Comparison of ENCODE assay signal across 8 cellular contexts in genomic region chr19:27794444-27795042, GRCh38.
DNase-seq lines count a peak whose midpoint lies in the region; ATAC-seq and TF ChIP-seq lines count a peak whose summit lies in the region.

No MANE protein-coding gene starts in this region.

- peak overlapping the region; percentile 76 for H3K4me3 ChIP-seq in osteoblast (ENCODE audit: insufficient read depth, low read length)

- peak overlapping the region; percentile 93 for H3K4me3 Mint-ChIP-seq in activated T-cell treated with anti-CD3 and anti-CD28 coated beads, Interleukin-2, amount 50 U/mL, for 24 hours
- H3K4me3 Mint-ChIP-seq in activated CD8-positive, alpha-beta T cell treated with anti-CD3 and anti-CD28 coated beads for 36 hours, result peak overlapping the region; percentile 95

- TF ChIP-seq CTCF in activated CD8-positive, alpha-beta T cell treated with anti-CD3 and anti-CD28 coated beads for 36 hours (IDR thresholded peaks at IDR 0.05), result no peak
- TF ChIP-seq CTCF in foreskin keratinocyte (conservative IDR thresholded peaks at IDR 0.05), result no peak
- TF ChIP-seq CTCF in osteoblast (IDR thresholded peaks at IDR 0.05; ENCODE audit: extremely low read depth, low read depth, low read length), result no peak

- H3K36me3 Mint-ChIP-seq in activated T-cell treated with anti-CD3 and anti-CD28 coated beads, Interleukin-2, amount 50 U/mL, for 24 hours (ENCODE audit: low read depth), result peaks cover 59% of the 10 kb centered on the region
- H3K36me3 Mint-ChIP-seq in activated CD8-positive, alpha-beta T cell treated with anti-CD3 and anti-CD28 coated beads for 36 hours (ENCODE audit: low read depth), result peaks cover 34% of the 10 kb centered on the region

- H3K27ac ChIP-seq in foreskin keratinocyte, result no peak overlapping the region
- H3K27ac ChIP-seq in osteoblast (ENCODE audit: low read depth, low read length), result peak overlapping the region; percentile 45

- no peaks in the 10 kb centered on the region for H3K9me3 ChIP-seq in osteoblast (ENCODE audit: low read depth, low read length)

- no peaks in the 10 kb centered on the region for H3K36me3 ChIP-seq in osteoblast (ENCODE audit: insufficient read depth, low read length)

- ATAC-seq in HG03457 (IDR thresholded peaks at IDR 0.05; ENCODE audit: unreplicated experiment) (peak; percentile 2), foreskin keratinocyte (peak; percentile 0)
- ATAC-seq in activated CD8-positive, alpha-beta T cell treated with anti-CD3 and anti-CD28 coated beads for 36 hours, result no peak

- no peaks in the 10 kb centered on the region for H3K9me3 Mint-ChIP-seq in activated T-cell treated with anti-CD3 and anti-CD28 coated beads, Interleukin-2, amount 50 U/mL, for 24 hours
- no peaks in the 10 kb centered on the region for H3K9me3 Mint-ChIP-seq in activated CD8-positive, alpha-beta T cell treated with anti-CD3 and anti-CD28 coated beads for 36 hours

- H4K20me1 ChIP-seq in osteoblast (ENCODE audit: insufficient read depth, low read length), result peaks cover 19% of the 10 kb centered on the region

- POLR2A ChIA-PET in activated CD8-positive, alpha-beta T cell treated with anti-CD3 and anti-CD28 coated beads for 36 hours (lab: Charles Lee), result interaction anchor here (0.9 to 1.7 kb wide), 2 partner anchors 12 to 675 kb away, joined by 3 to 7 read pairs; no protein-coding TSS in a partner anchor
- POLR2A ChIA-PET in HEK293T (lab: Yijun Ruan, JAX), result interaction anchor here (1.4 kb wide), 1 partner anchor 172 kb away, joined by 4 read pairs; no protein-coding TSS in a partner anchor

- CTCF ChIA-PET in activated CD8-positive, alpha-beta T cell treated with anti-CD3 and anti-CD28 coated beads for 36 hours (lab: Charles Lee), result interaction anchor here (0.9 kb wide), 1 partner anchor 8 kb away, joined by 4 read pairs; no protein-coding TSS in a partner anchor
- CTCF ChIA-PET in HEK293T (lab: Yijun Ruan, JAX), result no interaction called here

- intact Hi-C loops in activated CD8-positive, alpha-beta T cell treated with anti-CD3 and anti-CD28 coated beads for 36 hours (cut with micrococcal nuclease), result no loop called here

- peak overlapping the region; percentile 90 for H3K4me2 ChIP-seq in osteoblast (ENCODE audit: insufficient read depth, low read length)

- no peaks in the 10 kb centered on the region for H3K27me3 Mint-ChIP-seq in activated T-cell treated with anti-CD3 and anti-CD28 coated beads, Interleukin-2, amount 50 U/mL, for 24 hours
- H3K27me3 Mint-ChIP-seq in activated CD8-positive, alpha-beta T cell treated with anti-CD3 and anti-CD28 coated beads for 36 hours, result no peaks in the 10 kb centered on the region

- peak overlapping the region; percentile 93 for H2AFZ ChIP-seq in osteoblast (ENCODE audit: low read length)

- H3K27ac Mint-ChIP-seq in activated T-cell treated with anti-CD3 and anti-CD28 coated beads, Interleukin-2, amount 50 U/mL, for 24 hours, result peak overlapping the region; percentile 96
- H3K27ac Mint-ChIP-seq in activated CD8-positive, alpha-beta T cell treated with anti-CD3 and anti-CD28 coated beads for 36 hours, result peak overlapping the region; percentile 99

- peaks cover 37% of the 10 kb centered on the region for H3K4me1 Mint-ChIP-seq in activated T-cell treated with anti-CD3 and anti-CD28 coated beads, Interleukin-2, amount 50 U/mL, for 24 hours (ENCODE audit: low read depth)
- peaks cover 30% of the 10 kb centered on the region for H3K4me1 Mint-ChIP-seq in activated CD8-positive, alpha-beta T cell treated with anti-CD3 and anti-CD28 coated beads for 36 hours (ENCODE audit: low read depth)

- no peak for DNase-seq in activated T-cell treated with anti-CD3 and anti-CD28 coated beads, Interleukin-2, amount 50 U/mL, for 24 hours
- DNase-seq in activated T-cell treated with anti-CD3 and anti-CD28 coated beads, Interleukin-2, amount 50 U/mL, for 1 hour, result no peak
- DNase-seq in activated CD8-positive, alpha-beta T cell treated with anti-CD3 and anti-CD28 coated beads for 36 hours, result peak; percentile 24
- peak in 1 of 2 donors; percentile 11 for DNase-seq in foreskin keratinocyte
- DNase-seq in osteoblast (ENCODE audit: insufficient read length, low spot score, missing footprints), result peak; percentile 66
- DNase-seq in stimulated activated CD4-positive, alpha-beta T cell treated with anti-CD3 and anti-CD28 coated beads, Interleukin-12 subunit alpha, Interleukin-12 subunit beta, amount 100 ng/mL, for 4 hours, result no peak
- no peak for DNase-seq in HEK293T (ENCODE audit: extremely low spot score)

- H3K4me1 ChIP-seq in foreskin keratinocyte, result no peaks in the 10 kb centered on the region
- peaks cover 13% of the 10 kb centered on the region for H3K4me1 ChIP-seq in osteoblast (ENCODE audit: insufficient read depth, low read length)

- peaks cover 36% of the 10 kb centered on the region for H3K79me2 ChIP-seq in osteoblast (ENCODE audit: insufficient read depth, low read length)

- H3K27me3 ChIP-seq in foreskin keratinocyte (no peaks in the 10 kb centered on the region), osteoblast (ENCODE audit: insufficient read depth, low read length) (no peaks in the 10 kb centered on the region)

TF ChIP-seq in HEK293T, 16 proteins besides CTCF, POLR2A, EP300 and RAD21:
- TF ChIP-seq BHLHE40 (IDR thresholded peaks at IDR 0.05; ENCODE audit: borderline replicate concordance), result no peak
- no peak for TF ChIP-seq ARNT (IDR thresholded peaks at IDR 0.05)
- no peak for TF ChIP-seq NFRKB (IDR thresholded peaks at IDR 0.05)
- TF ChIP-seq FOXA1 (IDR thresholded peaks at IDR 0.05), result no peak
- TF ChIP-seq FOXK2 (IDR thresholded peaks at IDR 0.05), result no peak
- TF ChIP-seq ELF4 (IDR thresholded peaks at IDR 0.05), result no peak
- TF ChIP-seq CTBP1 (IDR thresholded peaks at IDR 0.05; ENCODE audit: borderline replicate concordance), result no peak
- TF ChIP-seq HDGF (IDR thresholded peaks at IDR 0.05; ENCODE audit: borderline replicate concordance), result no peak
- TF ChIP-seq SUZ12 (IDR thresholded peaks at IDR 0.05), result no peak
- TF ChIP-seq LEF1 (IDR thresholded peaks at IDR 0.05; ENCODE audit: borderline replicate concordance), result no peak
- no peak for TF ChIP-seq SP1 (IDR thresholded peaks at IDR 0.05)
- no peak for TF ChIP-seq FOXM1 (IDR thresholded peaks at IDR 0.05; ENCODE audit: borderline replicate concordance)
- no peak for TF ChIP-seq TARDBP (IDR thresholded peaks at IDR 0.05)
- no peak for TF ChIP-seq L3MBTL2 (conservative IDR thresholded peaks at IDR 0.05)
- TF ChIP-seq ZNF384 (IDR thresholded peaks at IDR 0.05), result no peak

Comparison
In these comparisons a context has a peak if more than half of its experiments do, and no peak if none do; other contexts are left out.
1. DNase-seq: peak in activated CD8-positive, alpha-beta T cell treated with anti-CD3 and anti-CD28 coated beads for 36 hours (single experiment) and osteoblast (single experiment); none in activated T-cell treated with anti-CD3 and anti-CD28 coated beads, Interleukin-2, amount 50 U/mL, for 24 hours (single experiment), activated T-cell treated with anti-CD3 and anti-CD28 coated beads, Interleukin-2, amount 50 U/mL, for 1 hour (single experiment), stimulated activated CD4-positive, alpha-beta T cell treated with anti-CD3 and anti-CD28 coated beads, Interleukin-12 subunit alpha, Interleukin-12 subunit beta, amount 100 ng/mL, for 4 hours (single experiment) and HEK293T (single experiment).